Comparison of ENCODE assay signal across 8 cellular contexts in the genomic region with DNA sequence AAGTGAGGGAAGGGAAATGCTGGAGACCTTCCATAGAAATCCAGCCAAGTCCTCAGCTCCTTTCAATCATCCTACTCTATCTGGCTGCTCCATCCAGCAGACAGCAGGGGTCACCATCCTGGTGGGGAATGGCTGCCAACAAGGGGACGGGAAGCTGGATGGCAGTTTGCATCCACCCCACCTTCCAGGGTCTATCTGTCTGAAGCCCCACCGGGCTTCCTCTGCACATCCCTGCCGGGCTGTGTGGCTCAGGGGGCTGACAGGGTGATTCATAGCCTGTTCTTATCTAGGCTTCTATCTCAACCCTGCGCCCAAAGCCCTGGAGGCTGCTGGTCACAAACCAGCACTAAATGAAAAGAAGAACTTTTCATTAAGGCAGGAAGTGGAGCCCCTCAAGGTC. TPM values are rescaled to one million over a fixed set of nuclear protein-coding genes. Genes with fewer than 3 reads are reported as not detected.
A peak's percentile ranks its signal among the peaks of the same experiment; 100 is the strongest.
DNase-seq lines count a peak whose midpoint lies in the region; ATAC-seq and TF ChIP-seq lines count a peak whose summit lies in the region.

No MANE protein-coding gene starts in this region.

- no peak overlapping the region for H2BK15ac ChIP-seq in mesenchymal stem cell (ENCODE audit: low read depth, poor library complexity, severe bottlenecking)

- no peak overlapping the region for H3K18ac ChIP-seq in mesenchymal stem cell (ENCODE audit: low read depth in 1 of 2, low read length in 2 of 2)

- peak overlapping the region; percentile 86 for H2AFZ ChIP-seq in mammary epithelial cell (ENCODE audit: low read depth, low read length)
- H2AFZ ChIP-seq in mesenchymal stem cell (ENCODE audit: low read depth, low read length), result no peak overlapping the region

- TF ChIP-seq CTCF in mammary epithelial cell (conservative IDR thresholded peaks at IDR 0.05 in 1 of 2, IDR thresholded peaks at IDR 0.05 in 1 of 2; ENCODE audit: extremely low read depth in 1 of 2, insufficient read depth in 1 of 2, low read depth in 1 of 2, low read length in 2 of 2) (peak in 1 of 2 donors; percentile 25), upper lobe of right lung (IDR thresholded peaks at IDR 0.05) (peak; percentile 17), GM10248 (IDR thresholded peaks at IDR 0.05; ENCODE audit: control extremely low read depth, extremely low read depth, low read depth, missing control alignments) (no peak)

- DNase-seq in EH (ENCODE audit: low read depth) (peak; percentile 71), NT2/D1 (ENCODE audit: low read depth, low spot score) (peak; percentile 22), mammary epithelial cell (no peak), mesenchymal stem cell (peak; percentile 15), upper lobe of right lung (no peak), CD1c-positive myeloid dendritic cell (ENCODE audit: extremely low spot score) (no peak), epidermal melanocyte (ENCODE audit: insufficient read length, low spot score) (no peak), GM10248 (ENCODE audit: extremely low spot score) (no peak)

- H3K79me1 ChIP-seq in mesenchymal stem cell (replicated peaks; ENCODE audit: low read length, poor library complexity, severe bottlenecking), result peaks cover 3% of the 10 kb centered on the region

- H4K20me1 ChIP-seq in mammary epithelial cell (ENCODE audit: insufficient read depth, low read length), result no peaks in the 10 kb centered on the region

- H2BK120ac ChIP-seq in mesenchymal stem cell (ENCODE audit: low read depth, low read length), result no peak overlapping the region

- no peak overlapping the region for H3K27ac ChIP-seq in mammary epithelial cell (ENCODE audit: insufficient read depth, low read depth, low read length)
- no peak overlapping the region for H3K27ac ChIP-seq in mesenchymal stem cell (ENCODE audit: low read length, poor library complexity, severe bottlenecking)
- H3K27ac ChIP-seq in upper lobe of right lung, result peak overlapping the region; percentile 66

- intact Hi-C loops in mammary epithelial cell (cut with micrococcal nuclease), result no loop called here
- intact Hi-C loops in upper lobe of right lung (cut with DNase I), result no loop called here

- H3K4me2 ChIP-seq in mammary epithelial cell (ENCODE audit: insufficient read depth, low read depth, low read length) (peak overlapping the region; percentile 95), mesenchymal stem cell (ENCODE audit: low read length, poor library complexity, severe bottlenecking) (peak overlapping the region; percentile 96)

- dilution Hi-C loops in mammary epithelial cell (cut with HindIII; ENCODE audit: low sequenced_read_pairs), result no loop called here

- POLR2A ChIA-PET in GM10248 (lab: Yijun Ruan, JAX), result no interaction called here

- H3K9ac ChIP-seq in NT2/D1 (ENCODE audit: insufficient read length, low read depth) (no peak overlapping the region), mammary epithelial cell (ENCODE audit: insufficient read depth, low read length) (no peak overlapping the region), mesenchymal stem cell (ENCODE audit: low read length) (peak overlapping the region; percentile 73)

- no peak overlapping the region for H2AK5ac ChIP-seq in mesenchymal stem cell (ENCODE audit: low read length, severe bottlenecking)

- no peak overlapping the region for H2BK5ac ChIP-seq in mesenchymal stem cell (ENCODE audit: low read depth, low read length, poor library complexity, severe bottlenecking)

- H3K4ac ChIP-seq in mesenchymal stem cell (ENCODE audit: low read depth in 1 of 2, low read length in 2 of 2), result no peak overlapping the region

- no peak overlapping the region for H4K91ac ChIP-seq in mesenchymal stem cell (ENCODE audit: low read length)

- CTCF ChIA-PET in mammary epithelial cell (lab: Charles Lee; ENCODE audit: low non-redundant PET) (no interaction called here), GM10248 (lab: Yijun Ruan, JAX) (interaction anchor here (1.2 to 1.5 kb wide), 2 partner anchors 9 to 13 kb away, joined by 3 to 6 read pairs; no protein-coding TSS in a partner anchor)

- in situ Hi-C loops in mammary epithelial cell (cut with MboI; ENCODE audit: low sequenced_read_pairs in 2 of 2), result no loop called here

- 25% methylated on average over 4 of the region's 4 CpGs for whole genome bisulfite sequencing in mammary epithelial cell (ENCODE audit: low coverage, missing lambda C conversion rate)
- WGBS in mesenchymal stem cell, result 20% methylated on average over 3 of the region's 4 CpGs

- H3K79me2 ChIP-seq in mammary epithelial cell (ENCODE audit: insufficient read depth, low read length), result no peaks in the 10 kb centered on the region

- BruUV-seq in mammary epithelial cell (replicated peaks; lab: Mats Ljungman, UMichigan), result no TSS peak

- H3K4me1 ChIP-seq in NT2/D1 (ENCODE audit: insufficient read depth, insufficient read length), result no peaks in the 10 kb centered on the region
- peaks cover 43% of the 10 kb centered on the region for H3K4me1 ChIP-seq in mammary epithelial cell (ENCODE audit: insufficient read depth, low read length)
- H3K4me1 ChIP-seq in mesenchymal stem cell (ENCODE audit: control insufficient read depth, insufficient read depth, low read depth, low read length), result peaks cover 12% of the 10 kb centered on the region
- peaks cover 18% of the 10 kb centered on the region for H3K4me1 ChIP-seq in upper lobe of right lung

- H4K8ac ChIP-seq in mesenchymal stem cell (ENCODE audit: low read length), result no peak overlapping the region

- H3K4me3 ChIP-seq in NT2/D1 (ENCODE audit: insufficient read length, low read depth) (peak overlapping the region; percentile 67), mammary epithelial cell (replicated peaks in 1 of 3; ENCODE audit: insufficient read depth in 1 of 3, low read depth in 2 of 3, low read length in 3 of 3) (peak overlapping the region in 1 of 3 experiments; percentile 64), mesenchymal stem cell (ENCODE audit: insufficient read depth in 1 of 2, low read depth in 1 of 2, low read length in 2 of 2) (peak overlapping the region in 1 of 2 experiments; percentile 84), upper lobe of right lung (peak overlapping the region; percentile 71)

- no peak overlapping the region for H3K23ac ChIP-seq in mesenchymal stem cell (ENCODE audit: low read length in 2 of 2)

- H3K27me3 ChIP-seq in NT2/D1 (ENCODE audit: insufficient read depth, insufficient read length), result peaks cover 35% of the 10 kb centered on the region
- H3K27me3 ChIP-seq in mammary epithelial cell (ENCODE audit: insufficient read depth, low read length), result no peaks in the 10 kb centered on the region
- H3K27me3 ChIP-seq in mesenchymal stem cell (ENCODE audit: control insufficient read depth in 1 of 2, insufficient read depth in 1 of 2, low read length in 2 of 2), result no peaks in the 10 kb centered on the region
- no peaks in the 10 kb centered on the region for H3K27me3 ChIP-seq in upper lobe of right lung

- no peak for ATAC-seq in upper lobe of right lung

- H3K36me3 ChIP-seq in NT2/D1 (ENCODE audit: insufficient read depth, insufficient read length, low read length) (no peaks in the 10 kb centered on the region), mammary epithelial cell (ENCODE audit: insufficient read depth, low read length) (no peaks in the 10 kb centered on the region), mesenchymal stem cell (ENCODE audit: control insufficient read depth in 1 of 2, insufficient read depth in 2 of 2, low read depth in 1 of 2, low read length in 2 of 2) (no peaks in the 10 kb centered on the region), upper lobe of right lung (no peaks in the 10 kb centered on the region)

- no peak overlapping the region for H3K14ac ChIP-seq in mesenchymal stem cell (ENCODE audit: low read length in 2 of 2)

- H3K9me3 ChIP-seq in NT2/D1 (ENCODE audit: insufficient read depth, low read length) (no peaks in the 10 kb centered on the region), mammary epithelial cell (replicated peaks; ENCODE audit: insufficient read depth, low read length) (no peaks in the 10 kb centered on the region), mesenchymal stem cell (ENCODE audit: control insufficient read depth, low read length) (no peaks in the 10 kb centered on the region), upper lobe of right lung (no peaks in the 10 kb centered on the region)

- no peak overlapping the region for H2BK12ac ChIP-seq in mesenchymal stem cell (ENCODE audit: low read length in 2 of 2)

RNA-seq across cellular contexts. Expression of a gene that starts 1.1 kb away (rescaled TPM):
- 10 to 100 TPM in 1 of 2 donors, 1 to 10 TPM in 1; 6.2 to 11.5 TPM for total RNA-seq in mammary epithelial cell
- polyA plus RNA-seq in mammary epithelial cell, result 3.8 TPM
- 2.8 TPM for polyA minus RNA-seq in mammary epithelial cell
- polyA plus RNA-seq in mesenchymal stem cell (2013, experiment 1 of 2), result 2.3 TPM
- 2.1 TPM for polyA plus RNA-seq in mesenchymal stem cell (2013, experiment 2 of 2)
- 36.5 TPM for total RNA-seq in upper lobe of right lung

RNA-seq across cellular contexts. Expression of a gene that starts 45.3 kb away (rescaled TPM):
- total RNA-seq in mammary epithelial cell (not detected), upper lobe of right lung (not detected)
- not detected for polyA plus RNA-seq in mammary epithelial cell
- not detected for polyA minus RNA-seq in mammary epithelial cell
- polyA plus RNA-seq in mesenchymal stem cell (2013, experiment 1 of 2), result not detected
- polyA plus RNA-seq in mesenchymal stem cell (2013, experiment 2 of 2), result not detected

Comparison
In these comparisons a context has a peak if more than half of its experiments do, and no peak if none do; other contexts are left out.
1. DNase-seq: peak in EH (single experiment), NT2/D1 (single experiment) and mesenchymal stem cell (single experiment); none in mammary epithelial cell (single experiment), upper lobe of right lung (single experiment), CD1c-positive myeloid dendritic cell (single experiment), epidermal melanocyte (single experiment) and GM10248 (single experiment).